22 cellular contexts compared by ENCODE assay signal in the genomic region with DNA sequence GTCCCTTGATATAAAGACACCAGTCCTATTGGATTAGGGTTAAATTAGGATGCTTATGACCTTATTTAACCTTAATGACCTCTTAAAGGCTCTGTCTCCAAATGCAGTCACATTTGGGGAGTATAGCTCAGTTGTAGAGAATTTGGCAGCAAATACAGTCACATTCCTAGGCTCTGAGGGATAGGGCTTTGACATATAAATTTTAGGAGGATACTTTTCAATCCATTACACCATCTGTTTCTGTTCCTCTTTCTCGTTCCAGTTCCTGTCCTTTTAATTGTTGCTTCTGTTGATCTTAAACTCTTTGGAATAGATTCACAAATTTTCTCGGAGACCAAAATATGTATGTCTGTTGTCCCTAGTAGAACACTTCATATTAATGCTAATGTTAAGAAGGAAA.
"Had no signal": no experiment of that assay in that cellular context is flagged by ENCODE, and none has a peak within 500 bp of the region (broad histone marks: within the 10 kb centered on the region; RNA-seq: fewer than 3 reads in every experiment).

No MANE protein-coding gene starts in this region.

- H3K36me3 Mint-ChIP-seq: activated naive CD4-positive, alpha-beta T cell treated with anti-CD3 and anti-CD28 coated beads, Interleukin-2, amount 50 U/mL, for 72 hours; brain; natural killer cell had no signal

- H3K27ac Mint-ChIP-seq: activated CD8-positive, alpha-beta T cell treated with anti-CD3 and anti-CD28 coated beads, Interleukin-2, amount 10 ng/mL, durations not matched to agents 7 days and 5 days; activated naive CD4-positive, alpha-beta T cell treated with anti-CD3 and anti-CD28 coated beads, Interleukin-2, amount 50 U/mL, for 72 hours; activated T-helper 1 cell treated with anti-CD3 and anti-CD28 coated beads, Interleukin-12 subunit alpha, Interleukin-12 subunit beta, Interleukin-2, Interleukin-4 antibody, amounts not matched to agents 30 ng/mL and 10 ng/mL and 1 ng/mL, durations not matched to agents 14 hours and 24 hours and 36 hours; brain; natural killer cell; progenitor cell of endocrine pancreas; stimulated activated naive CD8-positive, alpha-beta T cell treated with anti-CD3 and anti-CD28 coated beads, Interleukin-15, Interleukin-2, amounts not matched to agents 100 ng/mL and 50 ng/mL, for 24 hours had no signal

- H3K4me3 Mint-ChIP-seq: activated CD8-positive, alpha-beta T cell treated with anti-CD3 and anti-CD28 coated beads, Interleukin-2, amount 10 ng/mL, durations not matched to agents 7 days and 5 days; activated T-helper 1 cell treated with anti-CD3 and anti-CD28 coated beads, Interleukin-12 subunit alpha, Interleukin-12 subunit beta, Interleukin-2, Interleukin-4 antibody, amounts not matched to agents 30 ng/mL and 10 ng/mL and 1 ng/mL, durations not matched to agents 14 hours and 24 hours and 36 hours; brain; natural killer cell; stimulated activated naive CD8-positive, alpha-beta T cell treated with anti-CD3 and anti-CD28 coated beads, Interleukin-15, Interleukin-2, amounts not matched to agents 100 ng/mL and 50 ng/mL, for 24 hours had no signal

- DNase-seq: activated CD4-positive, alpha-beta T cell treated with anti-CD3 and anti-CD28 coated beads for 1 hour; activated CD4-positive, alpha-beta T cell treated with anti-CD3 and anti-CD28 coated beads, Interleukin-2, amount 50 U/mL, for 1 hour; activated CD8-positive, alpha-beta T cell treated with anti-CD3 and anti-CD28 coated beads, Interleukin-2, amount 10 ng/mL, durations not matched to agents 7 days and 5 days; activated gamma-delta T cell treated with Interleukin-2 at 50 U/mL for 16 hours; aorta; caudate nucleus; dermis blood vessel endothelial cell; effector CD8-positive, alpha-beta T cell; foreskin melanocyte; kidney; mammary epithelial cell; midbrain; natural killer cell; retina; substantia nigra; thyroid gland; WERI-Rb-1 had no signal

- H3K27me3 ChIP-seq: thyroid gland had no signal

- ATAC-seq: activated CD8-positive, alpha-beta T cell treated with anti-CD3 and anti-CD28 coated beads, Interleukin-2, amount 10 ng/mL, durations not matched to agents 7 days and 5 days; activated naive CD4-positive, alpha-beta T cell treated with anti-CD3 and anti-CD28 coated beads, Interleukin-2, amount 50 U/mL, for 72 hours; natural killer cell had no signal

- H3K9me3 Mint-ChIP-seq: activated naive CD4-positive, alpha-beta T cell treated with anti-CD3 and anti-CD28 coated beads, Interleukin-2, amount 50 U/mL, for 72 hours; activated T-helper 1 cell treated with anti-CD3 and anti-CD28 coated beads, Interleukin-12 subunit alpha, Interleukin-12 subunit beta, Interleukin-2, Interleukin-4 antibody, amounts not matched to agents 30 ng/mL and 10 ng/mL and 1 ng/mL, durations not matched to agents 14 hours and 24 hours and 36 hours; brain; natural killer cell; stimulated activated naive CD8-positive, alpha-beta T cell treated with anti-CD3 and anti-CD28 coated beads, Interleukin-15, Interleukin-2, amounts not matched to agents 100 ng/mL and 50 ng/mL, for 24 hours had no signal

- H3K4me1 Mint-ChIP-seq: brain, natural killer cell had no signal

- H3K4me1 ChIP-seq: thyroid gland had no signal

- H3K9me3 ChIP-seq: thyroid gland had no signal

- H3K36me3 ChIP-seq: thyroid gland, WERI-Rb-1 had no signal

- H3K27ac ChIP-seq: thyroid gland, WERI-Rb-1 had no signal

- H3K4me3 ChIP-seq: thyroid gland had no signal

- H3K27me3 Mint-ChIP-seq: brain, progenitor cell of endocrine pancreas had no signal
